In the genomic region with DNA sequence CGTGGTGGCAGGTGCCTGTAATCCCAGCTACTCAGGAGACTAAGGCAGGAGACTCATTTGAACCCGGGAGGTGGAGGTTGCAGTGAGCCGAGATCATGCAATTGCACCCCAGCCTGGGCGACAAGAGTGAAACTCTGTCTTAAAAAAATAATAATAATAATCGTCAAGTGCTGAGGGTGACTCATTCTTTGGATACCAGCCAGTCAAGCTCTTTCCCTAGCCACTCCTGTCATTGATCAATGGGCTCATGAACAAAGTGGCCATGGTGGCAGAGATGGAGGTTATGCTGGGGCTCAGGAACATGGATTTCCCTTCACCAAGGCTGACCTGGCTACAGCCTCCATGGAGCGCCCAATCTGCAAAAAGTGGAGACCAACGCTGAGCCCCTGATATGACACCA, we compare ENCODE assay signal across 18 cellular contexts.
DNase-seq lines count a peak whose midpoint lies in the region; ATAC-seq, FAIRE-seq and TF ChIP-seq lines count a peak whose summit lies in the region.
"Had no signal": no experiment of that assay in that cellular context is flagged by ENCODE, and none has a peak within 500 bp of the region (broad histone marks: within the 10 kb centered on the region; RNA-seq: fewer than 3 reads in every experiment).

No MANE protein-coding gene starts in this region.

- no peaks in the 10 kb centered on the region for H3K9me1 ChIP-seq in K562 (ENCODE audit: control insufficient read depth, insufficient read depth, low read length)
- no peaks in the 10 kb centered on the region for H3K9me1 ChIP-seq in endothelial cell of umbilical vein (replicated peaks; ENCODE audit: control insufficient read depth, extremely low read depth, insufficient read depth, low read length)

- H3K4me1 ChIP-seq in K562 (replicated peaks in 1 of 2; ENCODE audit: control insufficient read depth in 2 of 2, insufficient read depth in 2 of 2, low read length in 2 of 2) (no peaks in the 10 kb centered on the region; a peak in 2 of 5 replicates), endothelial cell of umbilical vein (ENCODE audit: control insufficient read depth, extremely low read depth, insufficient read depth, low read length) (peaks cover 5% of the 10 kb centered on the region), esophagus muscularis mucosa (peaks cover 0 to 6% (median 0%) of the 10 kb centered on the region in 4 donors)

- in situ Hi-C loops in K562 (cut with MboI) = no loop called here

- H3K79me2 ChIP-seq in K562 (ENCODE audit: control insufficient read depth, insufficient read depth, low read length) = no peaks in the 10 kb centered on the region
- H3K79me2 ChIP-seq in endothelial cell of umbilical vein (ENCODE audit: control insufficient read depth, insufficient read depth, low read length) = no peaks in the 10 kb centered on the region

- CTCF ChIA-PET in K562 (lab: Yijun Ruan, JAX; ENCODE audit: low intra/inter-chr PET ratio) (interaction anchor here (0.5 kb wide), 1 partner anchor 65 kb away, joined by 3 read pairs; no protein-coding TSS in a partner anchor), endothelial cell of umbilical vein (lab: Charles Lee) (interaction anchor here (0.6 to 0.8 kb wide), 2 partner anchors 9 to 10 kb away, joined by 3 read pairs; no protein-coding TSS in a partner anchor)

- WGBS in K562 (ENCODE audit: insufficient coverage, low coverage, missing lambda C conversion rate) = 44% methylated on average over 7 of the region's 7 CpGs
- WGBS in esophagus muscularis mucosa = 77% methylated on average over 7 of the region's 7 CpGs

- H3K4me2 ChIP-seq in K562 (ENCODE audit: insufficient read depth, low read length) (no peak overlapping the region), endothelial cell of umbilical vein (ENCODE audit: insufficient read depth, low read length) (no peak overlapping the region)
- H3K4me2 ChIP-seq: KMS-11 had no signal

- TF ChIP-seq EP300 in K562 (IDR thresholded peaks at IDR 0.05; ENCODE audit: low read length) (no peak), esophagus muscularis mucosa (IDR thresholded peaks at IDR 0.05) (no peak)

- intact Hi-C loops in K562 (cut with micrococcal nuclease) = no loop called here
- intact Hi-C loops in endothelial cell of umbilical vein (cut with micrococcal nuclease) = no loop called here
- intact Hi-C loops in esophagus muscularis mucosa (cut with DNase I) = no loop called here

- H3K4me3 ChIP-seq in K562 (no peak overlapping the region), endothelial cell of umbilical vein (replicated peaks in 1 of 3; ENCODE audit: insufficient read depth in 1 of 3, low read depth in 1 of 3, low read length in 3 of 3) (no peak overlapping the region), esophagus muscularis mucosa (no peak overlapping the region)

- H3K36me3 ChIP-seq in K562 (ENCODE audit: control insufficient read depth, insufficient read depth, low read length) (no peaks in the 10 kb centered on the region), endothelial cell of umbilical vein (ENCODE audit: control insufficient read depth in 2 of 2, extremely low read depth in 1 of 2, insufficient read depth in 2 of 2, low read length in 2 of 2) (no peaks in the 10 kb centered on the region), esophagus muscularis mucosa (no peaks in the 10 kb centered on the region)
- H3K36me3 ChIP-seq: BE2C had no signal

- BruUV-seq in K562 (replicated peaks; lab: Mats Ljungman, UMichigan) (no TSS peak), endothelial cell of umbilical vein (replicated peaks; lab: Mats Ljungman, UMichigan) (no TSS peak)

- DNase-seq in SHP77 treated with DMSO at 0.1 percent for 48 hours (lab: John Stamatoyannopoulos, UW) = peak; percentile 3
- DNase-seq in SHP77 (lab: John Stamatoyannopoulos, UW) = no peak
- no peak for DNase-seq in K562 (ENCODE audit: extremely low read depth in 1 of 4, low spot score in 3 of 4)
- DNase-seq in endothelial cell of umbilical vein (ENCODE audit: low read depth, low spot score) = peak; percentile 71
- DNase-seq in mucosa of gallbladder (ENCODE audit: low spot score) = peak; percentile 41
- DNase-seq in erythroblast (lab: John Stamatoyannopoulos, UW) = no peak
- no peak for DNase-seq in esophagus muscularis mucosa (ENCODE audit: extremely low spot score)
- DNase-seq: 8988T, BE2C, DMS79, GOT3, NCI-H1048, NCI-H1436 treated with DMSO at 0.1 percent for 48 hours, NCI-H2029 treated with DMSO at 0.1 percent for 48 hours, NCI-H748 treated with DMSO at 0.1 percent for 48 hours, PC-3 had no signal

- H3K9me3 ChIP-seq in K562 (replicated peaks; ENCODE audit: control insufficient read depth, insufficient read depth, low read depth, low read length) (peaks cover 10% of the 10 kb centered on the region), endothelial cell of umbilical vein (replicated peaks; ENCODE audit: control insufficient read depth, insufficient read depth, low read length) (no peaks in the 10 kb centered on the region), esophagus muscularis mucosa (peaks cover 0 to 5% (median 0%) of the 10 kb centered on the region in 4 donors)
- H3K9me3 ChIP-seq: BE2C had no signal

- no peak for ATAC-seq in K562
- ATAC-seq in GM18873 (IDR thresholded peaks at IDR 0.05; ENCODE audit: low FRiP score, unreplicated experiment) = no peak
- ATAC-seq: PC-3 had no signal

- H3K27ac ChIP-seq in K562 (ENCODE audit: extremely low read depth, low read depth, low read length) = no peak overlapping the region
- no peak overlapping the region for H3K27ac ChIP-seq in endothelial cell of umbilical vein (ENCODE audit: insufficient read depth, low read depth, low read length)
- H3K27ac ChIP-seq in esophagus muscularis mucosa (replicated peaks in 1 of 4) = no peak overlapping the region
- H3K27ac ChIP-seq: KMS-11 had no signal

- FAIRE-seq in K562 (lab: Jason Lieb, UNC) (no peak), endothelial cell of umbilical vein (lab: Jason Lieb, UNC) (peak; percentile 44)

- no peak for TF ChIP-seq CTCF in K562 (IDR thresholded peaks at IDR 0.05 in 2 of 3, conservative IDR thresholded peaks at IDR 0.05 in 1 of 3; ENCODE audit: insufficient read depth in 2 of 3, low read depth in 1 of 3, low read length in 3 of 3)
- no peak for TF ChIP-seq CTCF in endothelial cell of umbilical vein (IDR thresholded peaks at IDR 0.05; ENCODE audit: extremely low read depth in 1 of 2, insufficient read depth in 1 of 2, low read depth in 1 of 2, low read length in 2 of 2)
- no peak for TF ChIP-seq CTCF in esophagus muscularis mucosa (IDR thresholded peaks at IDR 0.05)

- POLR2A ChIA-PET in K562 (lab: Yijun Ruan, JAX) = no interaction called here
- POLR2A ChIA-PET in endothelial cell of umbilical vein (lab: Charles Lee) = no interaction called here

- dilution Hi-C loops in endothelial cell of umbilical vein (cut with MboI; ENCODE audit: extremely low pct_ligation_motif_present, low sequenced_read_pairs) = no loop called here

- TF ChIP-seq POLR2A in K562 (conservative IDR thresholded peaks at IDR 0.05) (no peak), endothelial cell of umbilical vein (IDR thresholded peaks at IDR 0.05; ENCODE audit: low read depth, low read length) (no peak), erythroblast (IDR thresholded peaks at IDR 0.05; ENCODE audit: low read length) (no peak), esophagus muscularis mucosa (IDR thresholded peaks at IDR 0.05; ENCODE audit: low read depth) (no peak)

- no peak for TF ChIP-seq RAD21 in K562 (CRISPR knock-in tag; conservative IDR thresholded peaks at IDR 0.05 in 1 of 2, IDR thresholded peaks at IDR 0.05 in 1 of 2)

- H2AFZ ChIP-seq in K562 (ENCODE audit: low read depth, low read length) (no peak overlapping the region), endothelial cell of umbilical vein (ENCODE audit: low read depth, low read length) (no peak overlapping the region)

- peak overlapping the region in 1 of 2 experiments; percentile 42; a peak in 1 of 4 replicates for H3K9ac ChIP-seq in K562 (ENCODE audit: insufficient read depth in 1 of 2, low read depth in 2 of 2, low read length in 2 of 2)
- no peak overlapping the region for H3K9ac ChIP-seq in endothelial cell of umbilical vein (replicated peaks; ENCODE audit: extremely low read depth, insufficient read depth, low read length)
- H3K9ac ChIP-seq: KMS-11 had no signal

- H4K20me1 ChIP-seq in K562 (replicated peaks; ENCODE audit: control insufficient read depth, insufficient read depth, low read length) (no peaks in the 10 kb centered on the region), endothelial cell of umbilical vein (replicated peaks; ENCODE audit: control insufficient read depth, extremely low read depth, insufficient read depth, low read length) (no peaks in the 10 kb centered on the region)

- H3K27me3 ChIP-seq in K562 (ENCODE audit: control insufficient read depth in 2 of 2, insufficient read depth in 2 of 2, low read length in 2 of 2) = no peaks in the 10 kb centered on the region
- no peaks in the 10 kb centered on the region for H3K27me3 ChIP-seq in endothelial cell of umbilical vein (ENCODE audit: control insufficient read depth in 2 of 2, insufficient read depth in 2 of 2, low read length in 2 of 2)
- no peaks in the 10 kb centered on the region for H3K27me3 ChIP-seq in esophagus muscularis mucosa
- H3K27me3 ChIP-seq: BE2C had no signal

TF ChIP-seq in K562, 482 proteins besides CTCF, POLR2A, EP300 and RAD21 (continues in another document):
- TF ChIP-seq BRCA1 (IDR thresholded peaks at IDR 0.05) (no peak), BRCA1 (CRISPR knock-in tag; IDR thresholded peaks at IDR 0.05) (no peak)

TF ChIP-seq in endothelial cell of umbilical vein, 7 proteins besides CTCF, POLR2A, EP300 and RAD21:
- peak; percentile 29 for TF ChIP-seq JUN (IDR thresholded peaks at IDR 0.05; ENCODE audit: borderline replicate concordance, insufficient read depth, insufficient read length, low read depth)
- TF ChIP-seq FOS (IDR thresholded peaks at IDR 0.05; ENCODE audit: borderline replicate concordance, insufficient read depth, low read length) = peak; percentile 49
- no peak for TF ChIP-seq GATA2 (IDR thresholded peaks at IDR 0.05; ENCODE audit: insufficient read depth, insufficient read length, low read depth, low read length)
- TF ChIP-seq EZH2 (IDR thresholded peaks at IDR 0.05; ENCODE audit: borderline replicate concordance, low read depth, low read length, severe bottlenecking) = no peak
- no peak for TF ChIP-seq MYC (IDR thresholded peaks at IDR 0.05; ENCODE audit: low read depth, low read length)
- TF ChIP-seq MAX (IDR thresholded peaks at IDR 0.05; ENCODE audit: insufficient read depth, insufficient read length) = no peak
- no peak for TF ChIP-seq POLR2AphosphoS5 (IDR thresholded peaks at IDR 0.05; ENCODE audit: insufficient read depth, low read depth, low read length)

Comparison
In these comparisons a context has a peak if more than half of its experiments do, and no peak if none do; other contexts are left out.
1. DNase-seq: peak in SHP77 treated with DMSO at 0.1 percent for 48 hours (single experiment), endothelial cell of umbilical vein (single experiment) and mucosa of gallbladder (single experiment); none in SHP77 (0 of 2), K562 (0 of 4), erythroblast (0 of 2) and esophagus muscularis mucosa (single experiment).